ENCODE assay signal across 17 cellular contexts in the genomic region with DNA sequence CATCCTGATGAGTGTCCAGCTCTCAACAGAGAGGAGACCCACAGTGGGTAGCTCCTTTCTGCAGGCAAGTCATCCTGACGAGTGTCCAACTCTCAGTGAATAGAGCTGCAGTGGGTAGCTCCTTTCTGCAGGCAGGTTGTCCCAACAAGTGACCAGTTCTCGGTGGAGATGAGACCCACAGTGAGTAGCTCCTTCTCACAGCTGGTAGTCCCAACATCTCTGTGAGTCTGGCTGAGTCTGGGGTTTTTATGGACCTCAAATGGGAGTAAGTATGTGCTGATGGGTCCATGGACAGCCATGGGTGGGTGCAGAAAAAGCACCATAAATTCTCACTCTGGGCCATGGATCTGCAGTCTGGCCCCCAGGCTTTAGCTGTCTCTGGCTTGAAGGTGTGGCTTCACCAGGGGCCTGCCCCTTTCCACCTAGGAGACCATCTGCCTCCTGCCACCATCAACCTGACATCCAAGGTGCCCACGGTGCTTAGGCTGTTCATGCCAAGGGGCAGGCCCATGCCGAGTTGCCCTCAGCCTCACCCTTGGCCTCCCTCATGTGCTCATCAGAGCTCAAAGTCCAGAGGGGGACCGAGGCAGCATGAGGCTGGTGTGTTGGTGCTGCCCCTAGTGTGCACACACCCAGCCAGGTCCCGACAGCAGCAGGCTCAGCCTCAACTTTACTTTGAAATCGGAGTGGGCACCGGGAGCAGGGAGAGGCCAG.
"Had no signal": no experiment of that assay in that cellular context is flagged by ENCODE, and none has a peak within 500 bp of the region (broad histone marks: within the 10 kb centered on the region; RNA-seq: fewer than 3 reads in every experiment).

No MANE protein-coding gene starts in this region.

- H3K4me1 ChIP-seq: colonic mucosa, gastroesophageal sphincter, pancreas, transverse colon had no signal

- H3K27ac ChIP-seq: colonic mucosa, dorsolateral prefrontal cortex, gastroesophageal sphincter, neutrophil, pancreas, transverse colon had no signal

- H3K36me3 ChIP-seq: colonic mucosa had no signal

- DNase-seq: activated effector memory CD4-positive, alpha-beta T cell treated with Interleukin-2 at 50 U/mL for 16 hours; activated naive CD4-positive, alpha-beta T cell treated with anti-CD3 and anti-CD28 coated beads, Interleukin-2, amount 10 ng/mL, durations not matched to agents 7 days and 5 days; activated T-cell treated with anti-CD3 and anti-CD28 coated beads, Interleukin-2, amount 50 U/mL, for 48 hours; colonic mucosa; effector memory CD8-positive, alpha-beta T cell; head of caudate nucleus; hypothalamus; right cardiac atrium; stimulated activated CD4-positive, alpha-beta T cell treated with anti-CD3 and anti-CD28 coated beads, Interleukin-4, amount 100 ng/mL, for 4 hours; transverse colon had no signal

- H3K4me3 ChIP-seq: colonic mucosa, dorsolateral prefrontal cortex, gastroesophageal sphincter, pancreas, transverse colon had no signal

- FAIRE-seq: bronchial epithelial cell, pancreas, urothelium cell line had no signal

- H3K27me3 ChIP-seq: colonic mucosa, dorsolateral prefrontal cortex, gastroesophageal sphincter, neutrophil, pancreas, transverse colon had no signal

- H3K9me3 ChIP-seq: colonic mucosa, gastroesophageal sphincter, neutrophil, pancreas had no signal

- H3K27ac Mint-ChIP-seq: activated naive CD4-positive, alpha-beta T cell treated with anti-CD3 and anti-CD28 coated beads, Interleukin-2, amount 10 ng/mL, durations not matched to agents 7 days and 5 days; natural killer cell treated with Interleukin-12 subunit alpha and Interleukin-12 subunit beta and Interleukin-15 and Interleukin-18, amount 100 ng/mL, for 72 hours had no signal

- ATAC-seq: effector memory CD8-positive, alpha-beta T cell; gastroesophageal sphincter; natural killer cell treated with Interleukin-12 subunit alpha and Interleukin-12 subunit beta and Interleukin-15 and Interleukin-18, amount 100 ng/mL, for 72 hours; pancreas had no signal

- H3K4me3 Mint-ChIP-seq: activated naive CD4-positive, alpha-beta T cell treated with anti-CD3 and anti-CD28 coated beads, Interleukin-2, amount 10 ng/mL, durations not matched to agents 7 days and 5 days; effector memory CD8-positive, alpha-beta T cell; natural killer cell treated with Interleukin-12 subunit alpha and Interleukin-12 subunit beta and Interleukin-15 and Interleukin-18, amount 100 ng/mL, for 72 hours had no signal

- H3K27me3 Mint-ChIP-seq: activated naive CD4-positive, alpha-beta T cell treated with anti-CD3 and anti-CD28 coated beads, Interleukin-2, amount 10 ng/mL, durations not matched to agents 7 days and 5 days; effector memory CD8-positive, alpha-beta T cell; natural killer cell treated with Interleukin-12 subunit alpha and Interleukin-12 subunit beta and Interleukin-15 and Interleukin-18, amount 100 ng/mL, for 72 hours had no signal
